ENCODE assay signal across 35 cellular contexts in genomic region chr10:122983898-122984297, GRCh38. TPM values are rescaled to one million over a fixed set of nuclear protein-coding genes. Genes with fewer than 3 reads are reported as not detected.
"Had no signal": no experiment of that assay in that cellular context is flagged by ENCODE, and none has a peak within 500 bp of the region (broad histone marks: within the 10 kb centered on the region; RNA-seq: fewer than 3 reads in every experiment).

No MANE protein-coding gene starts in this region.

- H3K36me3 ChIP-seq: adrenal gland, ascending aorta, brain microvascular endothelial cell, breast epithelium, cardiac muscle cell had no signal

- H3K27ac ChIP-seq: adrenal gland, ascending aorta, body of pancreas, brain microvascular endothelial cell, breast epithelium, cardiac muscle cell had no signal

- ATAC-seq: activated naive CD4-positive, alpha-beta T cell treated with anti-CD3 and anti-CD28 coated beads, Interleukin-2, amount 50 U/mL, for 72 hours; activated naive CD8-positive, alpha-beta T cell treated with anti-CD3 and anti-CD28 coated beads, Interleukin-2, amount 50 U/mL, for 24 hours; activated T-cell treated with anti-CD3 and anti-CD28 coated beads, Interleukin-2, amount 50 U/mL, for 4 hours; activated T-cell treated with anti-CD3 and anti-CD28 coated beads, Interleukin-2, amount 50 U/mL, for 72 hours; activated T-helper 17 cell treated with anti-CD3 and anti-CD28 coated beads, Interleukin-2, amount 50 U/mL, for 72 hours; body of pancreas had no signal

- DNase-seq: activated effector memory CD4-positive, alpha-beta T cell treated with anti-CD3 and anti-CD28 coated beads, Interleukin-2, amount 50 U/mL, for 16 hours; activated effector memory CD4-positive, alpha-beta T cell treated with Interleukin-2 at 50 U/mL for 16 hours; activated gamma-delta T cell; activated gamma-delta T cell treated with Interleukin-2 at 50 U/mL for 16 hours; activated naive CD4-positive, alpha-beta T cell; activated naive CD4-positive, alpha-beta T cell treated with anti-CD3 and anti-CD28 coated beads for 36 hours; activated naive CD4-positive, alpha-beta T cell treated with anti-CD3 and anti-CD28 coated beads, Interleukin-2, amount 10 ng/mL, durations not matched to agents 7 days and 5 days; activated naive CD4-positive, alpha-beta T cell treated with anti-CD3 and anti-CD28 coated beads, Interleukin-2, amount 50 U/mL, for 16 hours; activated naive CD4-positive, alpha-beta T cell treated with Interleukin-2 at 50 U/mL for 16 hours; activated naive CD8-positive, alpha-beta T cell treated with anti-CD3 and anti-CD28 coated beads for 36 hours; activated naive CD8-positive, alpha-beta T cell treated with anti-CD3 and anti-CD28 coated beads, Interleukin-2, amount 10 ng/mL, durations not matched to agents 7 days and 5 days; activated naive CD8-positive, alpha-beta T cell treated with anti-CD3 and anti-CD28 coated beads, Interleukin-2, amount 50 U/mL, for 24 hours; activated T-cell treated with anti-CD3 and anti-CD28 coated beads for 4 hours; activated T-cell treated with anti-CD3 and anti-CD28 coated beads, Interleukin-2, amount 50 U/mL, for 1 hour; activated T-cell treated with anti-CD3 and anti-CD28 coated beads, Interleukin-2, amount 50 U/mL, for 24 hours; activated T-cell treated with anti-CD3 and anti-CD28 coated beads, Interleukin-2, amount 50 U/mL, for 4 hours; activated T-cell treated with anti-CD3 and anti-CD28 coated beads, Interleukin-2, amount 50 U/mL, for 48 hours; activated T-cell treated with anti-CD3 and anti-CD28 coated beads, Interleukin-2, amount 50 U/mL, for 72 hours; adrenal gland; amniotic stem cell; amygdala; anterior cingulate cortex; aorta; body of pancreas; brain microvascular endothelial cell; caudate nucleus; central memory CD4-positive, alpha-beta T cell; cerebellar nuclear complex had no signal

- H3K9me3 ChIP-seq: adrenal gland, ascending aorta, body of pancreas, breast epithelium had no signal

- H3K4me3 ChIP-seq: adrenal gland, ascending aorta, body of pancreas, breast epithelium, cardiac muscle cell had no signal

- H3K4me1 ChIP-seq: breast epithelium had no signal

- FAIRE-seq: astrocyte, bronchial epithelial cell had no signal

- H3K27me3 ChIP-seq: adrenal gland, ascending aorta, body of pancreas, brain microvascular endothelial cell, breast epithelium, cardiac muscle cell had no signal

RNA-seq across cellular contexts. Expression of gene PSTK, which starts 3.7 kb away (rescaled TPM):
- total RNA-seq: ascending aorta had no signal
